In the genomic region with DNA sequence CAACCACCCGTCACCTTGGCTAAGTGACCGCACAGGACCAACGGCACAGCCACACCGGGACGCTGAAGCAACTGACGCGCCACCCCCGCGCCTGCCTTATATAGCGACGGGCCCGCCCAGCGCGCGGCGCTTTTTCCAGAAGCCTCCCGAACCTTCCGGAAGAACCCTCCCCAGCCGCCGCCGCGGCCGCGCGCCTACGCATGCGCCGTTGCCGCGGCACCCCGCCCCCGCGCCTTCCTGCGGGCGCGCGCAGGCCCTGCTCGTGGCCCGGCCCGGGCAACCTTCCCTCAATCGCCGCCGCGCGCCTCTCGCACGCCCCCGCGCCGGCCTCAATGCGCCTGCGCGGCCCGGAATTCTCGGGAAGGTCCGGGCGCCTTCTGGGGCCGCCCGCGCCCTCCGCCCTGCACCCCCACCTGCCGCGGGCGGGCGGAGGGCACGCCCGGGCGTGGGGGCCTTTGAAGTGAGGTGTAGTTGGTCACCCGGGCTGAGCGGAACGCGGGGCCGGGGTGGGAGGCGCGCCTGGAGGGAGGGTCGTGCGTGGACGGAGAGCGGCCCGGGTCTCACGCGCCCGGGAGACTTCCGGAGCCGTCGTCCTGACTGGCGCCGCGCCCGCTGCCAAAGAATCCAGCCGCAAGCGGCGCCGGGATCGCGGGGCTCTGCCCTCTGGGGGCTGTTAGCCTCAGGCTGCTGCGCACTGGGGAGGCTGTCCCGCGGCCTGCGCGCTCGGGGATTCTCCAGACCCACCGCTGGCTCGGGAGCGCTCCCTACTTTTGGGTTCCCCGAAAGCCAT, we compare ENCODE assay signal across 1 cellular context.
TF ChIP-seq lines count a peak whose summit lies in the region.

Gene HSP90AA1, minus strand, starts transcription at position 73 of the 790 bp plus-strand sequence. CDS start 666 bp downstream, outside the sequence.

TF ChIP-seq in HepG2, 621 proteins besides CTCF, POLR2A, EP300 and RAD21 (continued from another document and continues in another):
- TF ChIP-seq, protein P1, sequence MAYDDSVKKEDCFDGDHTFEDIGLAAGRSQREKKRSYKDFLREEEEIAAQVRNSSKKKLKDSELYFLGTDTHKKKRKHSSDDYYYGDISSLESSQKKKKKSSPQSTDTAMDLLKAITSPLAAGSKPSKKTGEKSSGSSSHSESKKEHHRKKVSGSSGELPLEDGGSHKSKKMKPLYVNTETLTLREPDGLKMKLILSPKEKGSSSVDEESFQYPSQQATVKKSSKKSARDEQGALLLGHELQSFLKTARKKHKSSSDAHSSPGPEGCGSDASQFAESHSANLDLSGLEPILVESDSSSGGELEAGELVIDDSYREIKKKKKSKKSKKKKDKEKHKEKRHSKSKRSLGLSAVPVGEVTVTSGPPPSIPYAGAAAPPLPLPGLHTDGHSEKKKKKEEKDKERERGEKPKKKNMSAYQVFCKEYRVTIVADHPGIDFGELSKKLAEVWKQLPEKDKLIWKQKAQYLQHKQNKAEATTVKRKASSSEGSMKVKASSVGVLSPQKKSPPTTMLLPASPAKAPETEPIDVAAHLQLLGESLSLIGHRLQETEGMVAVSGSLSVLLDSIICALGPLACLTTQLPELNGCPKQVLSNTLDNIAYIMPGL (CRISPR knock-in tag; IDR thresholded peaks at IDR 0.05; ENCODE audit: borderline replicate concordance in 1 of 2, low read depth in 1 of 2) = peak; percentile 29 to 79; a peak in 3 of 4 replicates
- TF ChIP-seq ZNF660 (CRISPR knock-in tag; IDR thresholded peaks at IDR 0.05; ENCODE audit: borderline replicate concordance, low read depth) (no peak), SRY (CRISPR knock-in tag; IDR thresholded peaks at IDR 0.05) (peak; percentile 33; the same call in 1 of the 2 replicates), ZNF878 (CRISPR knock-in tag; IDR thresholded peaks at IDR 0.05) (no peak), ZNF253 (CRISPR knock-in tag; IDR thresholded peaks at IDR 0.05; ENCODE audit: borderline replicate concordance) (peak; percentile 36; the same call in 1 of the 2 replicates), ATM (IDR thresholded peaks at IDR 0.05; ENCODE audit: borderline replicate concordance) (no peak), ZNF292 (CRISPR knock-in tag; IDR thresholded peaks at IDR 0.05; ENCODE audit: borderline replicate concordance, low read depth) (no peak), ZNF317 (CRISPR knock-in tag; IDR thresholded peaks at IDR 0.05) (no peak), ATRX (CRISPR knock-in tag; IDR thresholded peaks at IDR 0.05; ENCODE audit: borderline replicate concordance) (no peak), JUN (CRISPR knock-in tag; IDR thresholded peaks at IDR 0.05) (no peak), GMEB2 (CRISPR knock-in tag; IDR thresholded peaks at IDR 0.05; ENCODE audit: low read depth) (no peak), ZNF430 (CRISPR knock-in tag; IDR thresholded peaks at IDR 0.05) (peak; percentile 43; the same call in 1 of the 2 replicates), ZNF333 (CRISPR knock-in tag; IDR thresholded peaks at IDR 0.05; ENCODE audit: borderline replicate concordance) (no peak; the same call in 1 of the 2 replicates), EED (CRISPR knock-in tag; IDR thresholded peaks at IDR 0.05) (peak; percentile 42; the same call in 1 of the 2 replicates), NR1H2 (CRISPR knock-in tag; IDR thresholded peaks at IDR 0.05; ENCODE audit: borderline replicate concordance, low read depth) (no peak), GTF2F1 (IDR thresholded peaks at IDR 0.05; ENCODE audit: low read length) (peak; percentile 91), ZKSCAN1 (IDR thresholded peaks at IDR 0.05; ENCODE audit: low read length) (no peak), KDM1A (CRISPR knock-in tag; IDR thresholded peaks at IDR 0.05) (no peak), ARID3A (IDR thresholded peaks at IDR 0.05; ENCODE audit: low read depth, low read length) (peak; percentile 19; the same call in 1 of the 2 replicates), HNRNPLL (IDR thresholded peaks at IDR 0.05; ENCODE audit: low read depth, low read length, poor library complexity, severe bottlenecking) (peak; percentile 89), HNF4A (CRISPR knock-in tag; IDR thresholded peaks at IDR 0.05) (no peak), TAF1 (CRISPR knock-in tag; IDR thresholded peaks at IDR 0.05) (peak; percentile 72), MTA1 (CRISPR knock-in tag; IDR thresholded peaks at IDR 0.05; ENCODE audit: borderline replicate concordance) (no peak), MAF1 (CRISPR knock-in tag; IDR thresholded peaks at IDR 0.05; ENCODE audit: borderline replicate concordance) (no peak), SP1 (IDR thresholded peaks at IDR 0.05) (no peak), SP1 (CRISPR knock-in tag; IDR thresholded peaks at IDR 0.05) (peak; percentile 70), ZNF790 (CRISPR knock-in tag; IDR thresholded peaks at IDR 0.05; ENCODE audit: borderline replicate concordance) (no peak; the same call in 1 of the 2 replicates), ZNF12 (CRISPR knock-in tag; IDR thresholded peaks at IDR 0.05) (0 out of 2 replicates have a peak, but pooled peaks have one; percentile 16), RXRB (CRISPR knock-in tag; IDR thresholded peaks at IDR 0.05; ENCODE audit: borderline replicate concordance) (no peak), IRX3 (CRISPR knock-in tag; IDR thresholded peaks at IDR 0.05; ENCODE audit: borderline replicate concordance, low read depth) (peak; percentile 30; the same call in 1 of the 2 replicates), ZFX (CRISPR knock-in tag; IDR thresholded peaks at IDR 0.05; ENCODE audit: low read depth) (peak; percentile 87), FOXA1 (IDR thresholded peaks at IDR 0.05) (no peak), FOXA1 (CRISPR knock-in tag; IDR thresholded peaks at IDR 0.05) (0 out of 2 replicates have a peak, but pooled peaks have one; percentile 12), POGZ (CRISPR knock-in tag; IDR thresholded peaks at IDR 0.05) (peak; percentile 62), NFRKB (IDR thresholded peaks at IDR 0.05) (no peak), SUZ12 (IDR thresholded peaks at IDR 0.05; ENCODE audit: low read depth, low read length) (no peak), SIN3A (IDR thresholded peaks at IDR 0.05; ENCODE audit: borderline replicate concordance, low read depth, low read length) (peak; percentile 79; the same call in 1 of the 2 replicates), GATAD1 (CRISPR knock-in tag; IDR thresholded peaks at IDR 0.05) (peak; percentile 43), ZNF883 (CRISPR knock-in tag; IDR thresholded peaks at IDR 0.05; ENCODE audit: not compliant biosample characterization) (peak; percentile 48), HNRNPH1 (optimal IDR thresholded peaks at IDR 0.05; ENCODE audit: low read depth, low read length) (no peak), DR1 (CRISPR knock-in tag; IDR thresholded peaks at IDR 0.05) (peak; percentile 97), POLR2G (IDR thresholded peaks at IDR 0.05; ENCODE audit: low read depth, low read length) (peak; percentile 97), ZBTB2 (CRISPR knock-in tag; IDR thresholded peaks at IDR 0.05; ENCODE audit: low read depth) (0 out of 2 replicates have a peak, but pooled peaks have one; percentile 29)
- TF ChIP-seq, protein P2, sequence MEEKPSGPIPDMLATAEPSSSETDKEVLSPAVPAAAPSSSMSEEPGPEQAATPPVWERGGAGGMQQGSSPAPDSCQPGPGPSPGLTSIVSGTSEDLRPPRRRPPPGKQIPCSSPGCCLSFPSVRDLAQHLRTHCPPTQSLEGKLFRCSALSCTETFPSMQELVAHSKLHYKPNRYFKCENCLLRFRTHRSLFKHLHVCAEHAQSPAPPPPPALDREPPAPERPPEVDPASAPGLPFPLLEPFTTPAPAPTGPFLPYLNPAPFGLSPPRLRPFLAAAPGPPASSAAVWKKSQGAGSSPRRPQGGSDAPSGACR (CRISPR knock-in tag; IDR thresholded peaks at IDR 0.05) = no peak
- TF ChIP-seq, protein P3, sequence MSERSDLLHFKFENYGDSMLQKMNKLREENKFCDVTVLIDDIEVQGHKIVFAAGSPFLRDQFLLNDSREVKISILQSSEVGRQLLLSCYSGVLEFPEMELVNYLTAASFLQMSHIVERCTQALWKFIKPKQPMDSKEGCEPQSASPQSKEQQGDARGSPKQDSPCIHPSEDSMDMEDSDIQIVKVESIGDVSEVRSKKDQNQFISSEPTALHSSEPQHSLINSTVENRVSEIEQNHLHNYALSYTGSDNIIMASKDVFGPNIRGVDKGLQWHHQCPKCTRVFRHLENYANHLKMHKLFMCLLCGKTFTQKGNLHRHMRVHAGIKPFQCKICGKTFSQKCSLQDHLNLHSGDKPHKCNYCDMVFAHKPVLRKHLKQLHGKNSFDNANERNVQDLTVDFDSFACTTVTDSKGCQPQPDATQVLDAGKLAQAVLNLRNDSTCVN (CRISPR knock-in tag; IDR thresholded peaks at IDR 0.05; ENCODE audit: borderline replicate concordance) = peak; percentile 89
- TF ChIP-seq, protein P4, sequence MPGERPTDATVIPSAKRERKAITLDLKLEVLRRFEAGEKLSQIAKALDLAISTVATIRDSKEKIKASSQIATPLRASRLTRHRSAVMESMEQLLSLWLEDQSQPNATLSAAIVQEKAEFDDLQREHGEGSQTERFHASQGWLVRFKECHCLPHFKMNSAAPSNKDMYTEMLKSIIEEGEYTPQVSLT (CRISPR knock-in tag; IDR thresholded peaks at IDR 0.05; ENCODE audit: borderline replicate concordance, low read depth) = no peak
- TF ChIP-seq, protein P5, sequence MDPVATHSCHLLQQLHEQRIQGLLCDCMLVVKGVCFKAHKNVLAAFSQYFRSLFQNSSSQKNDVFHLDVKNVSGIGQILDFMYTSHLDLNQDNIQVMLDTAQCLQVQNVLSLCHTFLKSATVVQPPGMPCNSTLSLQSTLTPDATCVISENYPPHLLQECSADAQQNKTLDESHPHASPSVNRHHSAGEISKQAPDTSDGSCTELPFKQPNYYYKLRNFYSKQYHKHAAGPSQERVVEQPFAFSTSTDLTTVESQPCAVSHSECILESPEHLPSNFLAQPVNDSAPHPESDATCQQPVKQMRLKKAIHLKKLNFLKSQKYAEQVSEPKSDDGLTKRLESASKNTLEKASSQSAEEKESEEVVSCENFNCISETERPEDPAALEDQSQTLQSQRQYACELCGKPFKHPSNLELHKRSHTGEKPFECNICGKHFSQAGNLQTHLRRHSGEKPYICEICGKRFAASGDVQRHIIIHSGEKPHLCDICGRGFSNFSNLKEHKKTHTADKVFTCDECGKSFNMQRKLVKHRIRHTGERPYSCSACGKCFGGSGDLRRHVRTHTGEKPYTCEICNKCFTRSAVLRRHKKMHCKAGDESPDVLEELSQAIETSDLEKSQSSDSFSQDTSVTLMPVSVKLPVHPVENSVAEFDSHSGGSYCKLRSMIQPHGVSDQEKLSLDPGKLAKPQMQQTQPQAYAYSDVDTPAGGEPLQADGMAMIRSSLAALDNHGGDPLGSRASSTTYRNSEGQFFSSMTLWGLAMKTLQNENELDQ (CRISPR knock-in tag; IDR thresholded peaks at IDR 0.05; ENCODE audit: borderline replicate concordance) = peak; percentile 29; the same call in 1 of the 2 replicates
- TF ChIP-seq, protein P6, sequence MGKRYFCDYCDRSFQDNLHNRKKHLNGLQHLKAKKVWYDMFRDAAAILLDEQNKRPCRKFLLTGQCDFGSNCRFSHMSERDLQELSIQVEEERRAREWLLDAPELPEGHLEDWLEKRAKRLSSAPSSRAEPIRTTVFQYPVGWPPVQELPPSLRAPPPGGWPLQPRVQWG (CRISPR knock-in tag; IDR thresholded peaks at IDR 0.05; ENCODE audit: borderline replicate concordance, low read depth) = peak; percentile 59; the same call in 1 of the 2 replicates
